26 cellular contexts compared by ENCODE assay signal in the genomic region with DNA sequence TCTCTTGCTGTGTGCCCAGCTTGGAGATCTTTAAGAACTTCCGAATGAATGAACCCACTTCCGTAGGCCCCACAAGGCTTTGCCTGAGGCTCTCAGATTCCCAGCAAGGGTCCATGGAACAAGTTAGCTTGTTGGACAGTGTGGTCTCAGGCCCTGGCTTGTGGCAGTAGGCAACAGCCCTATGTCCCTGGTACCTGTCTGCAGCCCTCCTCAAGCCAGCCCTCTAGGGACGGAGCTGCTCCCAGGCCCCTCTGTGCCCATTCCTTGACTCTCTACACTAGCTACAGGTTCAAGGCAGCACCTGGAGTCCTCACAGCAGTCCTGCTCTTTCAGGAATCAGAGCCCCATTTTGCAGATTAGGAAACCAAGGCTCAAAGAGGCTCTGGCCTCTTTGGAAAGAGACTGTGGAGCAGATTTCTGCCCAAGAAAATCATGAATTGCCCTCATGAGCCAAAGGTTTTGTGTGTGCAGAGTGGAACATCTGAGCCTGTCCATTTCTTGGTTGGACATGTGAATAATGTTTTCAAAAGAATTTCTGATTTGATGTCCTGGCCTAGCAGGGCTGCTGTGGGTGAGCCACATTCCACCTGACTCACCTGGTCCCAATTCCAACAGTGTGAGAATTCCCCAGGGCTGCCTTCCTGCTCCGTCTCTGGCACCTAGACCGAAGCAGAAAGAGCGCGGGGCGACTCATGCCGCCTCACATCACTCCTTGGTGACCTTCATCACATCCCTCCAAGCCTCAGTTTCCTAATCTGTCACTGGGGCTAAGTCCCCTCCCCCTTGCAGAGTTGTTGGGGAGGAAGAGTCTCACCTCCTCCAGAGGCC.
DNase-seq lines count a peak whose midpoint lies in the region; ATAC-seq and TF ChIP-seq lines count a peak whose summit lies in the region.
"Had no signal": no experiment of that assay in that cellular context is flagged by ENCODE, and none has a peak within 500 bp of the region (broad histone marks: within the 10 kb centered on the region; RNA-seq: fewer than 3 reads in every experiment).

No MANE protein-coding gene starts in this region.

- H2BK5ac ChIP-seq in IMR-90 (ENCODE audit: low read depth, low read length, poor library complexity, severe bottlenecking) = no peak overlapping the region

- H3K4me1 Mint-ChIP-seq in stimulated activated naive B cell treated with anti-CD40 and anti-IgM and Interleukin-4, amounts not matched to agents 10 μg/mL and 1 μg/mL and 100 μg/mL, for 72 hours = peaks cover 8 to 13% of the 10 kb centered on the region in 2 donors

- H4K20me1 ChIP-seq in IMR-90 (ENCODE audit: insufficient read depth, low read length) = no peaks in the 10 kb centered on the region

- no peak overlapping the region for H3K4me3 ChIP-seq in IMR-90 (ENCODE audit: insufficient read depth, low read depth, low read length)
- H3K4me3 ChIP-seq: HAP-1 had no signal

- no peak overlapping the region for H3K14ac ChIP-seq in IMR-90 (replicated peaks; ENCODE audit: low read depth, low read length)

- H3K9ac ChIP-seq in IMR-90 (ENCODE audit: low read depth, low read length) = no peak overlapping the region
- H3K9ac ChIP-seq: KMS-11 had no signal

- H3K4me2 ChIP-seq in IMR-90 (ENCODE audit: low read depth, low read length) = no peak overlapping the region
- H3K4me2 ChIP-seq: KMS-11 had no signal

- CTCF ChIA-PET in IMR-90 (lab: Yijun Ruan, JAX) = no interaction called here
- CTCF ChIA-PET in GM10248 (lab: Yijun Ruan, JAX) = no interaction called here

- BruUV-seq in IMR-90 (replicated peaks; lab: Mats Ljungman, UMichigan) = no TSS peak

- TF ChIP-seq POLR2A in IMR-90 (IDR thresholded peaks at IDR 0.05; ENCODE audit: low read depth, low read length) = no peak

- no peak overlapping the region for H4K91ac ChIP-seq in IMR-90 (ENCODE audit: insufficient read depth, low read depth, low read length)

- peaks cover 5 to 10% of the 10 kb centered on the region in 2 donors for H3K9me3 Mint-ChIP-seq in stimulated activated naive B cell treated with anti-CD40 and anti-IgM and Interleukin-4, amounts not matched to agents 10 μg/mL and 1 μg/mL and 100 μg/mL, for 72 hours

- H3K79me1 ChIP-seq in IMR-90 (ENCODE audit: low read depth in 1 of 2, low read length in 2 of 2) = no peaks in the 10 kb centered on the region

- in situ Hi-C loops in IMR-90 (cut with MboI; ENCODE audit: low sequenced_read_pairs) = no loop called here

- no peak overlapping the region for H3K4ac ChIP-seq in IMR-90 (ENCODE audit: low read depth, low read length)

- POLR2A ChIA-PET in IMR-90 (lab: Charles Lee; ENCODE audit: unreplicated experiment) (no interaction called here), GM10248 (lab: Yijun Ruan, JAX) (no interaction called here)

- no CpG with 5 or more reads among the region's 9 CpGs for WGBS in IMR-90 (ENCODE audit: extremely low coverage in 2 of 2, insufficient read length in 1 of 2), 2 experiments

- intact Hi-C loops in IMR-90 (cut with micrococcal nuclease) (no loop called here), posterior vena cava (cut with DNase I) (loop anchor here in 1 of 2 donors (10.0 kb wide), 1 partner anchor 141 kb away; no protein-coding TSS in a partner anchor)

- H3K36me3 Mint-ChIP-seq in stimulated activated naive B cell treated with anti-CD40 and anti-IgM and Interleukin-4, amounts not matched to agents 10 μg/mL and 1 μg/mL and 100 μg/mL, for 72 hours = no peaks in the 10 kb centered on the region
- H3K36me3 Mint-ChIP-seq: CD14-positive monocyte; CD8-positive, alpha-beta memory T cell; IgD-negative memory B cell had no signal

- no peak overlapping the region for H3K23ac ChIP-seq in IMR-90 (ENCODE audit: low read depth, low read length)

- no peak overlapping the region for H4K5ac ChIP-seq in IMR-90 (ENCODE audit: low read depth, low read length)

- no peak overlapping the region for H2AK5ac ChIP-seq in IMR-90 (ENCODE audit: low read depth, low read length)

- H2AK9ac ChIP-seq in IMR-90 (replicated peaks; ENCODE audit: low read depth, low read length, poor library complexity) = peak overlapping the region; percentile 9

- TF ChIP-seq CTCF in IMR-90 (conservative IDR thresholded peaks at IDR 0.05; ENCODE audit: low read depth, low read length) (no peak), GM10248 (IDR thresholded peaks at IDR 0.05; ENCODE audit: control extremely low read depth, extremely low read depth, low read depth, missing control alignments) (no peak)

- no peak overlapping the region for H2AFZ ChIP-seq in IMR-90 (replicated peaks; ENCODE audit: low read length, poor library complexity)

- H3K27me3 ChIP-seq in IMR-90 (ENCODE audit: control insufficient read depth, insufficient read depth, low read length) = peaks cover 9% of the 10 kb centered on the region; the same call in 1 of the 2 replicates
- H3K27me3 ChIP-seq: BE2C had no signal

- dilution Hi-C loops in IMR-90 (cut with HindIII; ENCODE audit: low sequenced_read_pairs, unreplicated experiment) = no loop called here

- H3K4me3 Mint-ChIP-seq in stimulated activated naive B cell treated with anti-CD40 and anti-IgM and Interleukin-4, amounts not matched to agents 10 μg/mL and 1 μg/mL and 100 μg/mL, for 72 hours = no peak overlapping the region
- H3K4me3 Mint-ChIP-seq: CD14-positive monocyte; CD8-positive, alpha-beta memory T cell; IgD-negative memory B cell had no signal

- H4K8ac ChIP-seq in IMR-90 (ENCODE audit: low read depth in 2 of 2, low read length in 2 of 2) = no peak overlapping the region

- H3K9me3 ChIP-seq in IMR-90 (ENCODE audit: control insufficient read depth, insufficient read depth, low read length) = no peaks in the 10 kb centered on the region
- H3K9me3 ChIP-seq: BE2C, HAP-1 had no signal

- no peaks in the 10 kb centered on the region for H3K4me1 ChIP-seq in IMR-90 (ENCODE audit: control insufficient read depth, insufficient read depth, low read length)
- H3K4me1 ChIP-seq: BE2C, HAP-1 had no signal

- no peak for ATAC-seq in IMR-90 (ENCODE audit: low read depth)
- no peak for ATAC-seq in stimulated activated naive B cell treated with anti-CD40 and anti-IgM and Interleukin-4, amounts not matched to agents 10 μg/mL and 1 μg/mL and 100 μg/mL, for 72 hours (replicated peaks)
- ATAC-seq: Panc1 had no signal

- no peak overlapping the region for H3K56ac ChIP-seq in IMR-90 (ENCODE audit: extremely low read depth, insufficient read depth, low read length)

- H2BK15ac ChIP-seq in IMR-90 (ENCODE audit: low read depth, low read length) = no peak overlapping the region

- H3K27ac ChIP-seq in IMR-90 (ENCODE audit: insufficient read depth, low read length) = no peak overlapping the region
- H3K27ac ChIP-seq: KMS-11 had no signal

- H3K27ac Mint-ChIP-seq in stimulated activated naive B cell treated with anti-CD40 and anti-IgM and Interleukin-4, amounts not matched to agents 10 μg/mL and 1 μg/mL and 100 μg/mL, for 72 hours = no peak overlapping the region
- H3K27ac Mint-ChIP-seq: CD14-positive monocyte; CD8-positive, alpha-beta memory T cell; IgD-negative memory B cell had no signal

- H3K9me1 ChIP-seq in IMR-90 (ENCODE audit: insufficient read depth, low read length) = no peaks in the 10 kb centered on the region

- DNase-seq in D341Med (ENCODE audit: low spot score) (peak; percentile 3), IMR-90 (no peak), iPS-NIHi7 (ENCODE audit: extremely low spot score) (peak; percentile 0), posterior vena cava (ENCODE audit: low spot score) (peak; percentile 37), GM10248 (ENCODE audit: extremely low spot score) (no peak)
- DNase-seq in stimulated activated CD4-positive, alpha-beta T cell treated with anti-CD3 and anti-CD28 coated beads, Interleukin-4, amount 100 ng/mL, for 1 hour = no peak
- DNase-seq in stimulated activated naive B cell treated with anti-CD40 and anti-IgM and Interleukin-4, amounts not matched to agents 10 μg/mL and 1 μg/mL and 100 μg/mL, for 72 hours = no peak
- DNase-seq: BE2C; Calu3; CD8-positive, alpha-beta memory T cell; DMS153; DND-41; GOT3; MM.1S; NCI-H2029 treated with DMSO at 0.1 percent for 48 hours; NCI-H446 treated with DMSO at 0.1 percent for 48 hours; NCI-H526; NCI-H82; NK-92 treated with Interleukin-12 subunit alpha and Interleukin-12 subunit beta, amount 100 ng/mL, for 24 hours; SHP77 treated with DMSO at 0.1 percent for 48 hours; SW 1271 had no signal

- H3K18ac ChIP-seq in IMR-90 (ENCODE audit: low read depth, low read length) = no peak overlapping the region

- no peak overlapping the region for H2BK120ac ChIP-seq in IMR-90 (ENCODE audit: low read depth, low read length)

- peaks cover 46 to 58% of the 10 kb centered on the region in 2 donors for H3K27me3 Mint-ChIP-seq in stimulated activated naive B cell treated with anti-CD40 and anti-IgM and Interleukin-4, amounts not matched to agents 10 μg/mL and 1 μg/mL and 100 μg/mL, for 72 hours

- H2BK20ac ChIP-seq in IMR-90 (ENCODE audit: low read depth, low read length) = no peak overlapping the region

- H3K36me3 ChIP-seq in IMR-90 (ENCODE audit: control insufficient read depth, insufficient read depth, low read length) = no peaks in the 10 kb centered on the region
- H3K36me3 ChIP-seq: BE2C, HAP-1 had no signal

- TF ChIP-seq RAD21 in IMR-90 (IDR thresholded peaks at IDR 0.05; ENCODE audit: low read length) = no peak

TF ChIP-seq in IMR-90, 13 proteins besides CTCF, POLR2A, EP300 and RAD21:
- no peak for TF ChIP-seq RFX5 (IDR thresholded peaks at IDR 0.05; ENCODE audit: low read depth, low read length)
- TF ChIP-seq CEBPB (IDR thresholded peaks at IDR 0.05; ENCODE audit: low read depth, low read length) = no peak
- TF ChIP-seq, protein P1, sequence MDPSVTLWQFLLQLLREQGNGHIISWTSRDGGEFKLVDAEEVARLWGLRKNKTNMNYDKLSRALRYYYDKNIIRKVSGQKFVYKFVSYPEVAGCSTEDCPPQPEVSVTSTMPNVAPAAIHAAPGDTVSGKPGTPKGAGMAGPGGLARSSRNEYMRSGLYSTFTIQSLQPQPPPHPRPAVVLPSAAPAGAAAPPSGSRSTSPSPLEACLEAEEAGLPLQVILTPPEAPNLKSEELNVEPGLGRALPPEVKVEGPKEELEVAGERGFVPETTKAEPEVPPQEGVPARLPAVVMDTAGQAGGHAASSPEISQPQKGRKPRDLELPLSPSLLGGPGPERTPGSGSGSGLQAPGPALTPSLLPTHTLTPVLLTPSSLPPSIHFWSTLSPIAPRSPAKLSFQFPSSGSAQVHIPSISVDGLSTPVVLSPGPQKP (IDR thresholded peaks at IDR 0.05; ENCODE audit: borderline replicate concordance, low read depth, low read length) = no peak
- no peak for TF ChIP-seq SMC3 (IDR thresholded peaks at IDR 0.05; ENCODE audit: low read depth, low read length)
- no peak for TF ChIP-seq NFE2L2 (IDR thresholded peaks at IDR 0.05; ENCODE audit: low read depth, low read length)
TF ChIP-seq in IMR-90: peak in this region for 0.

Comparison
In these comparisons a context has a peak if more than half of its experiments do, and no peak if none do; other contexts are left out.
1. DNase-seq: peak in D341Med (single experiment), iPS-NIHi7 (single experiment) and posterior vena cava (single experiment); none in IMR-90 (single experiment), stimulated activated CD4-positive, alpha-beta T cell treated with anti-CD3 and anti-CD28 coated beads, Interleukin-4, amount 100 ng/mL, for 1 hour (single experiment), GM10248 (single experiment) and stimulated activated naive B cell treated with anti-CD40 and anti-IgM and Interleukin-4, amounts not matched to agents 10 μg/mL and 1 μg/mL and 100 μg/mL, for 72 hours (single experiment).